1 cellular context compared by ENCODE assay signal in genomic region chr13:33816912-33817311, GRCh38.
TF ChIP-seq lines count a peak whose summit lies in the region.

No MANE protein-coding gene starts in this region.

TF ChIP-seq in H1, 55 proteins besides CTCF, POLR2A, EP300 and RAD21:
- TF ChIP-seq SAP30 (IDR thresholded peaks at IDR 0.05; ENCODE audit: insufficient read depth, insufficient replicate concordance, low read length) (no peak), ZNF274 (IDR thresholded peaks at IDR 0.05; ENCODE audit: borderline replicate concordance, extremely low read depth, low read length) (no peak), KDM4A (IDR thresholded peaks at IDR 0.05; ENCODE audit: low read depth, low read length, severe bottlenecking) (no peak), RNF2 (IDR thresholded peaks at IDR 0.05; ENCODE audit: borderline replicate concordance, low read depth, low read length, missing control alignments, poor library complexity, severe bottlenecking) (no peak), NRF1 (IDR thresholded peaks at IDR 0.05; ENCODE audit: low read depth, low read length) (no peak), POU5F1 (IDR thresholded peaks at IDR 0.05; ENCODE audit: low read depth, low read length) (no peak), CBX8 (IDR thresholded peaks at IDR 0.05; ENCODE audit: borderline replicate concordance, low read depth, low read length) (no peak), RBBP5 (IDR thresholded peaks at IDR 0.05; ENCODE audit: borderline replicate concordance, low read depth, low read length) (no peak), TAF1 (IDR thresholded peaks at IDR 0.05; ENCODE audit: low read depth, low read length) (no peak), EGR1 (IDR thresholded peaks at IDR 0.05; ENCODE audit: borderline replicate concordance, low read depth, low read length) (no peak), CHD2 (IDR thresholded peaks at IDR 0.05; ENCODE audit: low read length) (no peak), TBP (IDR thresholded peaks at IDR 0.05; ENCODE audit: low read depth, low read length) (no peak), TCF12 (IDR thresholded peaks at IDR 0.05; ENCODE audit: low read depth, low read length) (no peak), ATF3 (IDR thresholded peaks at IDR 0.05; ENCODE audit: insufficient read depth, low read depth, low read length) (no peak)
- TF ChIP-seq, protein P1, sequence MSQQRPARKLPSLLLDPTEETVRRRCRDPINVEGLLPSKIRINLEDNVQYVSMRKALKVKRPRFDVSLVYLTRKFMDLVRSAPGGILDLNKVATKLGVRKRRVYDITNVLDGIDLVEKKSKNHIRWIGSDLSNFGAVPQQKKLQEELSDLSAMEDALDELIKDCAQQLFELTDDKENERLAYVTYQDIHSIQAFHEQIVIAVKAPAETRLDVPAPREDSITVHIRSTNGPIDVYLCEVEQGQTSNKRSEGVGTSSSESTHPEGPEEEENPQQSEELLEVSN (IDR thresholded peaks at IDR 0.05) = no peak
